12 cellular contexts compared by ENCODE assay signal in the genomic region with DNA sequence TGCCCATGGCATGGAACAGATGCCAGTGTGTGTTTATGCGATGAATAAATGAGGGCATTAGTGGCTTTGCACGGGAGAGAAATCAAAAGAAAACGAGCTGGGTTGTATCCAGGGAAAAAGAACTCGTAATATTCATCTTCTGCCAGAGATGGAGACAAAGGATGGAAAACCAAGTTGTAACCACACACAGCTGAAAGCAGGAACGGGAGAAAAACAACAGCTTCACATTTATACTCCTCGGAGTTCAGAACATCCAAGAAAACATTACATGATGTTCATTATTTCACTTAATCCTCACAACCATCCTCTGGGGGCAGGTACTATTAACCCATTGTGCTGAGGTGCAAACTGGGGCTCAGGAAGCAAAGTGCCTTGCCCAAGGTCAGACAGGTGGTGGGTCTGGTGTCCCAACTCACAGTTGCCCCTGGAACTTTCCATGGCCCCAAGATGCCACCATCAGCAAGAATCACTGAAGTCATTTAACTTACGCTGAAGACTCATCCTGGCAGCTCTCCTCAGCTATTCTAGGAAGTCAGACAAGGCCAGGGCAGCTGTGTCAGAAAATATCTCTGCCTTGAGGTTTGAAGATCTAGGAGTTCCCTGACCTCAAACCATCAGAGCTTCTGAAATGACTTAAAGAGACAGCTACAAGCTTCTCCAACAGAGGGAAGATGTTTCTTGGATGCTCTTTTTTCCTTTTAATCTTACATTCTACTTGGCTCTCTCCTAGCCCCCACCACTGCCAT.
"Had no signal": no experiment of that assay in that cellular context is flagged by ENCODE, and none has a peak within 500 bp of the region (broad histone marks: within the 10 kb centered on the region; RNA-seq: fewer than 3 reads in every experiment).

No MANE protein-coding gene starts in this region.

- H3K4me3 ChIP-seq: ascending aorta, gastrocnemius medialis, lower lobe of right lung, thoracic aorta had no signal

- H3K36me3 ChIP-seq: ascending aorta, gastrocnemius medialis, lower lobe of right lung, neutrophil, thoracic aorta had no signal

- ATAC-seq: activated CD8-positive, alpha-beta T cell treated with anti-CD3 and anti-CD28 coated beads, Interleukin-2, amount 10 ng/mL, durations not matched to agents 7 days and 5 days; lower lobe of right lung; naive thymus-derived CD8-positive, alpha-beta T cell; stimulated activated naive CD8-positive, alpha-beta T cell treated with anti-CD3 and anti-CD28 coated beads, Interleukin-15, Interleukin-2, amounts not matched to agents 100 U/mL and 50 U/mL, for 24 hours had no signal

- DNase-seq: activated CD4-positive, alpha-beta T cell treated with anti-CD3 and anti-CD28 coated beads for 4 hours; activated CD8-positive, alpha-beta T cell treated with anti-CD3 and anti-CD28 coated beads, Interleukin-2, amount 10 ng/mL, durations not matched to agents 7 days and 5 days; effector CD4-positive, alpha-beta T cell; gastrocnemius medialis; lower lobe of right lung; naive thymus-derived CD8-positive, alpha-beta T cell; stimulated activated CD4-positive, alpha-beta T cell treated with anti-CD3 and anti-CD28 coated beads, Interleukin-2, amount 100 ng/mL, for 48 hours; stimulated activated naive CD8-positive, alpha-beta T cell treated with anti-CD3 and anti-CD28 coated beads, Interleukin-15, Interleukin-2, amounts not matched to agents 100 U/mL and 50 U/mL, for 24 hours; T1000 had no signal

- H3K27me3 ChIP-seq: ascending aorta, gastrocnemius medialis had no signal

- H3K4me1 ChIP-seq: ascending aorta, lower lobe of right lung had no signal

- H3K4me3 Mint-ChIP-seq: activated CD8-positive, alpha-beta T cell treated with anti-CD3 and anti-CD28 coated beads, Interleukin-2, amount 10 ng/mL, durations not matched to agents 7 days and 5 days; naive thymus-derived CD8-positive, alpha-beta T cell had no signal

- H3K27ac ChIP-seq: ascending aorta, gastrocnemius medialis, lower lobe of right lung, neutrophil, thoracic aorta had no signal

- H3K27ac Mint-ChIP-seq: activated CD8-positive, alpha-beta T cell treated with anti-CD3 and anti-CD28 coated beads, Interleukin-2, amount 10 ng/mL, durations not matched to agents 7 days and 5 days; naive thymus-derived CD8-positive, alpha-beta T cell had no signal

- H3K9me3 ChIP-seq: ascending aorta, gastrocnemius medialis, lower lobe of right lung, neutrophil, thoracic aorta had no signal
